In genomic region chr15:56320316-56320715, GRCh38 we compare ENCODE assay signal across 20 cellular contexts.
"Had no signal": no experiment of that assay in that cellular context is flagged by ENCODE, and none has a peak within 500 bp of the region (broad histone marks: within the 10 kb centered on the region; RNA-seq: fewer than 3 reads in every experiment).

No MANE protein-coding gene starts in this region.

- DNase-seq: cortex of kidney; dorsolateral prefrontal cortex; effector CD8-positive, alpha-beta T cell; gastrocnemius medialis; immature natural killer cell; left ventricle myocardium inferior; lower lobe of right lung; midbrain; naive thymus-derived CD8-positive, alpha-beta T cell; psoas muscle; retina; right lobe of liver; spleen; stimulated activated CD4-positive, alpha-beta T cell treated with anti-CD3 and anti-CD28 coated beads, Interleukin-2, amount 100 ng/mL, for 24 hours; stimulated activated CD4-positive, alpha-beta T cell treated with anti-CD3 and anti-CD28 coated beads, Interleukin-4, amount 100 ng/mL, for 4 hours; stimulated activated naive B cell treated with anti-CD40 and anti-IgM and Interleukin-4, amounts not matched to agents 10 μg/mL and 1 μg/mL and 100 μg/mL, for 72 hours; stimulated activated naive CD8-positive, alpha-beta T cell treated with anti-CD3 and anti-CD28 coated beads, Interleukin-15, amount 100 ng/mL, for 72 hours had no signal

- H3K27ac ChIP-seq: dorsolateral prefrontal cortex, esophagus muscularis mucosa, gastrocnemius medialis, left ventricle myocardium inferior, lower lobe of right lung, neutrophil, psoas muscle, right lobe of liver, spleen, thoracic aorta had no signal

- H3K4me3 ChIP-seq: dorsolateral prefrontal cortex, esophagus muscularis mucosa, gastrocnemius medialis, left ventricle myocardium inferior, lower lobe of right lung, psoas muscle, right lobe of liver, spleen, thoracic aorta had no signal

- H3K9me3 ChIP-seq: gastrocnemius medialis, neutrophil, right lobe of liver had no signal

- H3K36me3 ChIP-seq: esophagus muscularis mucosa, gastrocnemius medialis, left ventricle myocardium inferior, lower lobe of right lung, neutrophil, right lobe of liver, spleen, thoracic aorta had no signal

- H3K4me1 ChIP-seq: esophagus muscularis mucosa, gastrocnemius medialis, left ventricle myocardium inferior, lower lobe of right lung, psoas muscle, right lobe of liver, spleen had no signal

- ATAC-seq: gastrocnemius medialis; lower lobe of right lung; naive thymus-derived CD8-positive, alpha-beta T cell; psoas muscle; right lobe of liver; stimulated activated naive B cell treated with anti-CD40 and anti-IgM and Interleukin-4, amounts not matched to agents 10 μg/mL and 1 μg/mL and 100 μg/mL, for 72 hours; stimulated activated naive CD8-positive, alpha-beta T cell treated with anti-CD3 and anti-CD28 coated beads, Interleukin-15, amount 100 ng/mL, for 72 hours had no signal

- H3K27me3 ChIP-seq: dorsolateral prefrontal cortex, esophagus muscularis mucosa, gastrocnemius medialis, neutrophil, right lobe of liver, spleen had no signal
